In the genomic region with DNA sequence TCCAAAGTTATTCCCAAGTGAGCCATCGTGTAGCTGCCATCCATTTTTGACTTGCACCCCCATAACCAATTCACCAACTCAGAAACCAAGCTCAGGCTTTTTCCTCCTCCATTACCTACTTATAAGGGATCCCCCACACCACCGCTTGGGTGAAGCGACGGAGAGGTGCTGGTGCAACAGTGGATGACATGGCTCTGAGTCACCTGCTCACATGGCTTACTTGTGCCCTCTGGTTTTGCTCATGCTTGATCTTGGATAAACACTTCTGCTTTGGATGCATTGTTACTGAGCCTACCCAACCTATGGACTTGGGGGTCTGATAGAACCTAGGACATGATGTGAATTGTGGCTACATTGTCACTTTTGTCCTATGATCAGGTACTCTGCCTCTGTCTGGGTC, we compare ENCODE assay signal across 19 cellular contexts. TPM values are rescaled to one million over a fixed set of nuclear protein-coding genes. Genes with fewer than 3 reads are reported as not detected.
DNase-seq lines count a peak whose midpoint lies in the region; ATAC-seq, FAIRE-seq and TF ChIP-seq lines count a peak whose summit lies in the region.
"Had no signal": no experiment of that assay in that cellular context is flagged by ENCODE, and none has a peak within 500 bp of the region (broad histone marks: within the 10 kb centered on the region; RNA-seq: fewer than 3 reads in every experiment).

No MANE protein-coding gene starts in this region.

- no peak for TF ChIP-seq CTCF in A549 (IDR thresholded peaks at IDR 0.05)
- no peak for TF ChIP-seq CTCF in HCT116 (IDR thresholded peaks at IDR 0.05 in 2 of 3, conservative IDR thresholded peaks at IDR 0.05 in 1 of 3; ENCODE audit: borderline replicate concordance in 1 of 3, insufficient read depth in 1 of 3, low read depth in 2 of 3, low read length in 2 of 3)
- TF ChIP-seq CTCF in fibroblast of lung (conservative IDR thresholded peaks at IDR 0.05 in 1 of 2, IDR thresholded peaks at IDR 0.05 in 1 of 2; ENCODE audit: low read depth in 1 of 2, low read length in 2 of 2) = no peak

- no peak for FAIRE-seq in A549 (lab: Jason Lieb, UNC)
- FAIRE-seq: GM12892, H1 had no signal

- H3K36me3 ChIP-seq in HCT116 (ENCODE audit: control insufficient read depth in 1 of 2, insufficient read depth in 2 of 2, low read length in 2 of 2) (no peaks in the 10 kb centered on the region), SJSA1 (no peaks in the 10 kb centered on the region), fibroblast of lung (ENCODE audit: control insufficient read depth, insufficient read depth, low read length) (no peaks in the 10 kb centered on the region)
- H3K36me3 ChIP-seq: Peyer's patch, right atrium auricular region had no signal

- no peak for TF ChIP-seq EP300 in A549 (IDR thresholded peaks at IDR 0.05)

- H3K9me3 ChIP-seq in A549 (peaks cover 29% of the 10 kb centered on the region), HCT116 (ENCODE audit: control insufficient read depth in 1 of 2, insufficient read depth in 1 of 2, low read depth in 1 of 2, low read length in 2 of 2) (no peaks in the 10 kb centered on the region), SJSA1 (replicated peaks) (peaks cover 5% of the 10 kb centered on the region; the same call in 1 of the 2 replicates), fibroblast of lung (ENCODE audit: control insufficient read depth, insufficient read depth, low read depth, low read length) (no peaks in the 10 kb centered on the region)
- H3K9me3 ChIP-seq: Peyer's patch had no signal

- WGBS in A549 (ENCODE audit: missing lambda C conversion rate) = 40% methylated on average over 4 of the region's 4 CpGs

- H3K79me2 ChIP-seq in HCT116 (ENCODE audit: insufficient read depth, low read length) (no peaks in the 10 kb centered on the region), fibroblast of lung (ENCODE audit: control insufficient read depth, insufficient read depth, low read length) (no peaks in the 10 kb centered on the region)

- RAD21 ChIA-PET in HCT116 (lab: Charles Lee; ENCODE audit: low non-redundant PET in 1 of 2, low total read pairs in 2 of 2, uncharacterized antibody in 2 of 2, unreplicated experiment in 2 of 2) = no interaction called here

- no TSS peak for BruUV-seq in HCT116 (replicated peaks; lab: Mats Ljungman, UMichigan)

- H3K9ac ChIP-seq in HCT116 (ENCODE audit: low read length) = no peak overlapping the region
- H3K9ac ChIP-seq in fibroblast of lung (ENCODE audit: insufficient read depth, low read length) = no peak overlapping the region

- H3K27ac ChIP-seq in A549 = peak overlapping the region; percentile 12 to 55; a peak in 5 of 6 replicates
- no peak overlapping the region for H3K27ac ChIP-seq in HCT116 (ENCODE audit: low read depth, low read length)
- no peak overlapping the region for H3K27ac ChIP-seq in SJSA1
- H3K27ac ChIP-seq in fibroblast of lung (ENCODE audit: insufficient read depth, low read length) = no peak overlapping the region
- H3K27ac ChIP-seq: Peyer's patch, right atrium auricular region had no signal

- TF ChIP-seq POLR2A in A549 (IDR thresholded peaks at IDR 0.05; ENCODE audit: low read length) = no peak
- TF ChIP-seq POLR2A in HCT116 (IDR thresholded peaks at IDR 0.05; ENCODE audit: borderline replicate concordance, extremely low read depth, insufficient read depth, insufficient read length) = no peak

- intact Hi-C loops in HCT116 (cut with micrococcal nuclease) = no loop called here

- peak overlapping the region; percentile 6 for H2AFZ ChIP-seq in HCT116 (ENCODE audit: low read depth, low read length, poor library complexity, severe bottlenecking)
- no peak overlapping the region for H2AFZ ChIP-seq in fibroblast of lung (ENCODE audit: low read length)

- TF ChIP-seq RAD21 in A549 (conservative IDR thresholded peaks at IDR 0.05 in 1 of 2, IDR thresholded peaks at IDR 0.05 in 1 of 2) (no peak), HCT116 (IDR thresholded peaks at IDR 0.05; ENCODE audit: low read depth) (no peak)

- H3K4me2 ChIP-seq in A549 = peak overlapping the region; percentile 30
- peak overlapping the region; percentile 31 for H3K4me2 ChIP-seq in HCT116 (ENCODE audit: low read length)
- no peak overlapping the region for H3K4me2 ChIP-seq in fibroblast of lung (ENCODE audit: extremely low read depth, insufficient read depth, low read length)

- CTCF ChIA-PET in A549 (lab: Yijun Ruan, JAX) = interaction anchor here (0.6 to 4.1 kb wide), 13 partner anchors 9 to 67 kb away, joined by 3 to 28 read pairs (median 4); partner anchors contain the start of gene AKR1B1
- CTCF ChIA-PET in HCT116 (lab: Charles Lee) = interaction anchor here (0.9 kb wide), 1 partner anchor 10 kb away, joined by 3 read pairs; no protein-coding TSS in a partner anchor

- ATAC-seq in A549 = peak; percentile 45 to 66; a peak in 3 of 6 replicates
- peak; percentile 72; the same call in 1 of the 2 replicates for ATAC-seq in HCT116
- ATAC-seq in HG03378 (IDR thresholded peaks at IDR 0.05; ENCODE audit: unreplicated experiment) = no peak
- ATAC-seq in GM18498 (IDR thresholded peaks at IDR 0.05; ENCODE audit: unreplicated experiment) = no peak
- ATAC-seq: activated CD8-positive, alpha-beta T cell treated with anti-CD3 and anti-CD28 coated beads for 36 hours; left lobe of liver had no signal

- no peak overlapping the region for H3K4me3 ChIP-seq in A549
- H3K4me3 ChIP-seq in HCT116 (replicated peaks in 1 of 2; ENCODE audit: low read depth in 1 of 2, low read length in 2 of 2) = no peak overlapping the region
- H3K4me3 ChIP-seq in SJSA1 = no peak overlapping the region
- no peak overlapping the region for H3K4me3 ChIP-seq in fibroblast of lung (replicated peaks in 1 of 4; ENCODE audit: control extremely low read depth in 1 of 4, insufficient read depth in 1 of 4, low read depth in 3 of 4, low read length in 4 of 4)
- H3K4me3 ChIP-seq: Peyer's patch, right atrium auricular region had no signal

- no peaks in the 10 kb centered on the region for H4K20me1 ChIP-seq in HCT116 (ENCODE audit: insufficient read depth)
- no peaks in the 10 kb centered on the region for H4K20me1 ChIP-seq in fibroblast of lung (ENCODE audit: control insufficient read depth, extremely low read depth, insufficient read depth, low read length)

- H3K27me3 ChIP-seq in HCT116 (ENCODE audit: insufficient read depth, low read length) (no peaks in the 10 kb centered on the region), SJSA1 (replicated peaks) (no peaks in the 10 kb centered on the region), fibroblast of lung (ENCODE audit: control insufficient read depth, insufficient read depth, low read length) (no peaks in the 10 kb centered on the region)
- H3K27me3 ChIP-seq: Peyer's patch, right atrium auricular region had no signal

- DNase-seq in A549 (ENCODE audit: low read depth in 1 of 2, low spot score in 1 of 2) = peak; percentile 70 to 74
- DNase-seq in HCT116 (ENCODE audit: low read depth, low spot score) = peak; percentile 19
- DNase-seq in SJSA1 (ENCODE audit: low read depth in 1 of 2, low spot score in 2 of 2) = peak; percentile 38 to 70
- peak; percentile 69 to 71 for DNase-seq in fibroblast of lung (ENCODE audit: low read depth in 2 of 2)
- no peak for DNase-seq in NOMO-1 treated with dmso at 0.1 percent for 144 hours (lab: John Stamatoyannopoulos, UW; ENCODE audit: unreplicated experiment)
- DNase-seq in NCI-H1436 treated with DMSO at 0.1 percent for 48 hours (lab: John Stamatoyannopoulos, UW) = no peak
- DNase-seq: activated CD8-positive, alpha-beta T cell treated with anti-CD3 and anti-CD28 coated beads for 36 hours; activated naive CD4-positive, alpha-beta T cell; DMS79 treated with DMSO at 0.1 percent for 48 hours; NCI-H1092; NCI-H510A; Peyer's patch; stimulated activated CD4-positive, alpha-beta T cell treated with anti-CD3 and anti-CD28 coated beads, Interleukin-4, amount 100 ng/mL, for 4 hours had no signal

- H3K4me1 ChIP-seq in A549 (peaks cover 41% of the 10 kb centered on the region), HCT116 (ENCODE audit: control insufficient read depth in 1 of 2, insufficient read depth in 2 of 2, low read length in 2 of 2) (peaks cover 0 to 9% of the 10 kb centered on the region in 2 experiments; a peak in 2 of 4 replicates), SJSA1 (replicated peaks) (peaks cover 22% of the 10 kb centered on the region), fibroblast of lung (ENCODE audit: control insufficient read depth, extremely low read depth, insufficient read depth, low read length) (peaks cover 2% of the 10 kb centered on the region)
- H3K4me1 ChIP-seq: Peyer's patch had no signal

- no peaks in the 10 kb centered on the region for H3K9me2 ChIP-seq in HCT116 (ENCODE audit: insufficient read depth)

- POLR2A ChIA-PET in A549 (lab: Yijun Ruan, JAX) = interaction anchor here (1.0 to 1.4 kb wide), 2 partner anchors 10 to 12 kb away, joined by 3 to 4 read pairs; partner anchors contain the start of gene AKR1B1
- POLR2A ChIA-PET in HCT116 (lab: Charles Lee) = no interaction called here

TF ChIP-seq in A549, 52 proteins besides CTCF, POLR2A, EP300 and RAD21 (continues in another document):
- TF ChIP-seq BHLHE40 (IDR thresholded peaks at IDR 0.05; ENCODE audit: low read depth, low read length) = peak; percentile 23; the same call in 1 of the 2 replicates

RNA-seq across cellular contexts. Expression of gene AKR1B1, which starts 12.0 kb away (rescaled TPM):
- 1,636 and 1,761 TPM in 2 replicates for polyA plus RNA-seq in A549 (2011; rRNA removed)
- polyA plus RNA-seq in A549 (2012; cell fraction: cytosol; rRNA removed) = 1,617 and 1,738 TPM in 2 replicates
- polyA plus RNA-seq in A549 (2012; cell fraction: nucleus; rRNA removed) = 1,542 and 1,798 TPM in 2 replicates
- polyA plus RNA-seq in A549 (2017; fragmentation: RNase III; extraction: RNeasy Plus Mini Kit Qiagen cat#74134 plus additional on column Dnase treatment) = 4,339 to 6,918 TPM (median 6,205 TPM) in 3 replicates
- 620 and 678 TPM in 2 replicates for polyA minus RNA-seq in A549 (2011; rRNA and poly(A)+ RNA removed)
- 56.8 TPM for total RNA-seq in HCT116 (2021; ENCODE audit: unreplicated experiment)
- polyA plus RNA-seq in HCT116 (2012) = 51.7 and 58.6 TPM in 2 replicates
- total RNA-seq in SJSA1 (2014; rRNA removed; shearing (Covaris generic)) = 79.8 and 103 TPM in 2 replicates
- total RNA-seq in fibroblast of lung = 89.6 and 213 TPM in 2 replicates
- polyA plus RNA-seq in fibroblast of lung = 170 and 238 TPM in 2 replicates
- polyA plus RNA-seq in fibroblast of lung (2012) = 142 and 209 TPM in 2 replicates
- 87.7 and 121 TPM in 2 replicates for polyA minus RNA-seq in fibroblast of lung (ENCODE audit: low replicate concordance)

RNA-seq across cellular contexts. Expression of gene AKR1B10, which starts 56.5 kb away (rescaled TPM):
- polyA plus RNA-seq in A549 (2011; rRNA removed) (5,007 and 5,423 TPM in 2 replicates), A549 (2017; fragmentation: RNase III; extraction: RNeasy Plus Mini Kit Qiagen cat#74134 plus additional on column Dnase treatment) (2,953 to 3,542 TPM (median 3,237 TPM) in 3 replicates), fibroblast of lung (0.87 TPM in 2 replicates)
- 2,033 and 2,091 TPM in 2 replicates for polyA plus RNA-seq in A549 (2012; cell fraction: cytosol; rRNA removed)
- polyA plus RNA-seq in A549 (2012; cell fraction: nucleus; rRNA removed) = 892 and 1,126 TPM in 2 replicates
- 2,016 and 2,285 TPM in 2 replicates for polyA minus RNA-seq in A549 (2011; rRNA and poly(A)+ RNA removed)
- total RNA-seq in HCT116 (2021; ENCODE audit: unreplicated experiment) (0.54 TPM), fibroblast of lung (0.51 and 0.83 TPM in 2 replicates)
- 0.04 and 0.39 TPM in 2 replicates for polyA plus RNA-seq in HCT116 (2012)
- 0.19 and 0.39 TPM in 2 replicates for total RNA-seq in SJSA1 (2014; rRNA removed; shearing (Covaris generic))
- polyA plus RNA-seq in fibroblast of lung (2012) = 0.50 and 0.59 TPM in 2 replicates
- polyA minus RNA-seq in fibroblast of lung (ENCODE audit: low replicate concordance) = 1.9 TPM in 1 of 2 replicates, not detected in the other
- total RNA-seq: activated CD8-positive, alpha-beta T cell treated with anti-CD3 and anti-CD28 coated beads for 36 hours; H1 had no signal

Comparison
In these comparisons a context has a peak if more than half of its experiments do, and no peak if none do; other contexts are left out.
1. ATAC-seq: peak in A549 (2 of 2) and HCT116 (single experiment); none in HG03378 (single experiment) and GM18498 (single experiment).
2. DNase-seq: peak in A549 (2 of 2), HCT116 (single experiment), SJSA1 (2 of 2) and fibroblast of lung (2 of 2); none in NOMO-1 treated with dmso at 0.1 percent for 144 hours (single experiment) and NCI-H1436 treated with DMSO at 0.1 percent for 48 hours (single experiment).
3. H3K27ac ChIP-seq: peak in A549 (2 of 2); none in HCT116 (single experiment), SJSA1 (single experiment) and fibroblast of lung (single experiment).
4. Of the 6 proteins assayed by ChIP-seq in both A549 and HCT116: peak only in A549: none; only in HCT116: none; in both: MAX; in neither: 4; mixed calls (peak in some experiments, not most) for 1.